Comparison of ENCODE assay signal across 8 cellular contexts in genomic region chr12:67269632-67270578, GRCh38. TPM values are rescaled to one million over a fixed set of nuclear protein-coding genes. Genes with fewer than 3 reads are reported as not detected.
DNase-seq lines count a peak whose midpoint lies in the region; ATAC-seq and TF ChIP-seq lines count a peak whose summit lies in the region.

No MANE protein-coding gene starts in this region.

- no peaks in the 10 kb centered on the region for H3K9me3 Mint-ChIP-seq in central memory CD8-positive, alpha-beta T cell

- H3K4me1 Mint-ChIP-seq in central memory CD8-positive, alpha-beta T cell = peaks cover 55% of the 10 kb centered on the region

- ATAC-seq in HG02588 (IDR thresholded peaks at IDR 0.05; ENCODE audit: unreplicated experiment) = peak; percentile 17
- peak; percentile 1 for ATAC-seq in central memory CD8-positive, alpha-beta T cell (replicated peaks; ENCODE audit: extremely low read depth, poor library complexity, severe bottlenecking)
- ATAC-seq in left lobe of liver = peak; percentile 33

- H3K27me3 Mint-ChIP-seq in central memory CD8-positive, alpha-beta T cell = no peaks in the 10 kb centered on the region

- TF ChIP-seq CTCF in GM13977 (IDR thresholded peaks at IDR 0.05; ENCODE audit: extremely low read depth, insufficient read depth, missing control alignments) = no peak

- in situ Hi-C loops in GM13977 (cut with MboI; ENCODE audit: low pct_unique_long_range_greater_than_20kb, low sequenced_read_pairs, unreplicated experiment) = no loop called here

- H3K27ac Mint-ChIP-seq in central memory CD8-positive, alpha-beta T cell (ENCODE audit: low read depth) = peak overlapping the region; percentile 97

- H3K36me3 Mint-ChIP-seq in central memory CD8-positive, alpha-beta T cell (ENCODE audit: insufficient read depth) = peaks cover 21% of the 10 kb centered on the region

- DNase-seq in GM13977 (ENCODE audit: low spot score) = peak; percentile 26
- DNase-seq in NCI-H128 (lab: John Stamatoyannopoulos, UW; ENCODE audit: unreplicated experiment) = peak; percentile 46
- DNase-seq in activated CD4-positive, CD25-positive, alpha-beta regulatory T cell treated with anti-CD3 and anti-CD28 coated beads, Interleukin-2, amount 50 U/mL, for 16 hours (ENCODE audit: low read depth, low spot score) = peak; percentile 20
- DNase-seq in central memory CD8-positive, alpha-beta T cell (ENCODE audit: low spot score in 2 of 2) = peak; percentile 33 to 38
- DNase-seq in left lobe of liver (ENCODE audit: low spot score) = peak; percentile 61
- DNase-seq in stimulated activated CD4-positive, alpha-beta T cell treated with anti-CD3 and anti-CD28 coated beads, Interleukin-4, amount 100 ng/mL, for 24 hours = peak; percentile 51
- DNase-seq in SKM-1 treated with dmso at 0.1 percent for 144 hours (lab: John Stamatoyannopoulos, UW; ENCODE audit: unreplicated experiment) = no peak

- peak overlapping the region; percentile 98 for H3K4me3 Mint-ChIP-seq in central memory CD8-positive, alpha-beta T cell

RNA-seq across cellular contexts. Expression of gene CAND1, which starts 0.7 kb away (rescaled TPM):
- 50.7 TPM for total RNA-seq in left lobe of liver
